In genomic region chr5:32138839-32139493, GRCh38 we compare ENCODE assay signal across 11 cellular contexts. TPM values are rescaled to one million over a fixed set of nuclear protein-coding genes. Genes with fewer than 3 reads are reported as not detected.
DNase-seq lines count a peak whose midpoint lies in the region; ATAC-seq lines count a peak whose summit lies in the region.
"Had no signal": no experiment of that assay in that cellular context is flagged by ENCODE, and none has a peak within 500 bp of the region (broad histone marks: within the 10 kb centered on the region; RNA-seq: fewer than 3 reads in every experiment).

No MANE protein-coding gene starts in this region.

- DNase-seq in activated gamma-delta T cell treated with Interleukin-2 at 50 U/mL for 16 hours (peak; percentile 12), activated gamma-delta T cell (lab: John Stamatoyannopoulos, UW) (no peak), posterior cingulate gyrus (peak in 7 of 10 donors; percentile 19 to 85 (median 48)), OCI-M1 (lab: John Stamatoyannopoulos, UW) (no peak)
- peak; percentile 28 for DNase-seq in activated T-helper 2 cell treated with anti-CD3 and anti-CD28 coated beads, Interferon-gamma antibody, Interleukin-2, Interleukin-4, amounts not matched to agents 10 μg/mL and 5 μg/mL and 100 μg/mL, durations not matched to agents 14 hours and 24 hours and 36 hours (ENCODE audit: low spot score)
- DNase-seq in stimulated activated naive CD8-positive, alpha-beta T cell treated with anti-CD3 and anti-CD28 coated beads, Interleukin-15, Interleukin-2, amounts not matched to agents 100 U/mL and 50 U/mL, for 24 hours, result peak; percentile 78
- DNase-seq: ACHN, NCI-H2227 treated with DMSO at 0.1 percent for 48 hours had no signal

- peaks cover 24% of the 10 kb centered on the region for H3K4me1 Mint-ChIP-seq in activated T-helper 2 cell treated with anti-CD3 and anti-CD28 coated beads, Interferon-gamma antibody, Interleukin-2, Interleukin-4, amounts not matched to agents 10 μg/mL and 5 μg/mL and 100 μg/mL, durations not matched to agents 14 hours and 24 hours and 36 hours (ENCODE audit: low read depth)

- H3K9me3 Mint-ChIP-seq in activated T-helper 2 cell treated with anti-CD3 and anti-CD28 coated beads, Interferon-gamma antibody, Interleukin-2, Interleukin-4, amounts not matched to agents 10 μg/mL and 5 μg/mL and 100 μg/mL, durations not matched to agents 14 hours and 24 hours and 36 hours, result no peaks in the 10 kb centered on the region

- peaks cover 50% of the 10 kb centered on the region for H3K36me3 Mint-ChIP-seq in activated T-helper 2 cell treated with anti-CD3 and anti-CD28 coated beads, Interferon-gamma antibody, Interleukin-2, Interleukin-4, amounts not matched to agents 10 μg/mL and 5 μg/mL and 100 μg/mL, durations not matched to agents 14 hours and 24 hours and 36 hours (ENCODE audit: low read depth)

- ATAC-seq in stimulated activated naive CD8-positive, alpha-beta T cell treated with anti-CD3 and anti-CD28 coated beads, Interleukin-15, Interleukin-2, amounts not matched to agents 100 U/mL and 50 U/mL, for 24 hours, result peak; percentile 92
- ATAC-seq in HG03135 (IDR thresholded peaks at IDR 0.05; ENCODE audit: unreplicated experiment) (no peak), HG03432 (IDR thresholded peaks at IDR 0.05; ENCODE audit: unreplicated experiment) (no peak)

- H3K27ac Mint-ChIP-seq in activated T-helper 2 cell treated with anti-CD3 and anti-CD28 coated beads, Interferon-gamma antibody, Interleukin-2, Interleukin-4, amounts not matched to agents 10 μg/mL and 5 μg/mL and 100 μg/mL, durations not matched to agents 14 hours and 24 hours and 36 hours, result peak overlapping the region; percentile 93

- H3K4me3 Mint-ChIP-seq in activated T-helper 2 cell treated with anti-CD3 and anti-CD28 coated beads, Interferon-gamma antibody, Interleukin-2, Interleukin-4, amounts not matched to agents 10 μg/mL and 5 μg/mL and 100 μg/mL, durations not matched to agents 14 hours and 24 hours and 36 hours (ENCODE audit: low read depth), result peak overlapping the region; percentile 22
- H3K4me3 Mint-ChIP-seq: nephron had no signal

- intact Hi-C loops in activated T-helper 2 cell treated with anti-CD3 and anti-CD28 coated beads, Interferon-gamma antibody, Interleukin-2, Interleukin-4, amounts not matched to agents 10 μg/mL and 5 μg/mL and 100 μg/mL, durations not matched to agents 14 hours and 24 hours and 36 hours (cut with micrococcal nuclease), result loop anchor here (2.0 kb wide), 3 partner anchors 20 to 36 kb away; partner anchors contain the start of gene GOLPH3
- intact Hi-C loops in posterior cingulate gyrus (cut with DNase I), result no loop called here

- no peaks in the 10 kb centered on the region for H3K27me3 Mint-ChIP-seq in activated T-helper 2 cell treated with anti-CD3 and anti-CD28 coated beads, Interferon-gamma antibody, Interleukin-2, Interleukin-4, amounts not matched to agents 10 μg/mL and 5 μg/mL and 100 μg/mL, durations not matched to agents 14 hours and 24 hours and 36 hours (ENCODE audit: low read depth)

RNA-seq across cellular contexts. Expression of gene GOLPH3, which starts 35.2 kb away (rescaled TPM):
- total RNA-seq in activated T-helper 2 cell treated with anti-CD3 and anti-CD28 coated beads, Interferon-gamma antibody, Interleukin-2, Interleukin-4, amounts not matched to agents 10 μg/mL and 5 μg/mL and 100 μg/mL, durations not matched to agents 14 hours and 24 hours and 36 hours, result 80.1 and 81.5 TPM in 2 replicates

Comparison
In these comparisons a context has a peak if more than half of its experiments do, and no peak if none do; other contexts are left out.
1. DNase-seq: peak in activated gamma-delta T cell treated with Interleukin-2 at 50 U/mL for 16 hours (single experiment), activated T-helper 2 cell treated with anti-CD3 and anti-CD28 coated beads, Interferon-gamma antibody, Interleukin-2, Interleukin-4, amounts not matched to agents 10 μg/mL and 5 μg/mL and 100 μg/mL, durations not matched to agents 14 hours and 24 hours and 36 hours (single experiment), posterior cingulate gyrus (7 of 10) and stimulated activated naive CD8-positive, alpha-beta T cell treated with anti-CD3 and anti-CD28 coated beads, Interleukin-15, Interleukin-2, amounts not matched to agents 100 U/mL and 50 U/mL, for 24 hours (single experiment); none in activated gamma-delta T cell (single experiment) and OCI-M1 (single experiment).